ENCODE assay signal across 1 cellular context in genomic region chr19:17268754-17269153, GRCh38.
TF ChIP-seq lines count a peak whose summit lies in the region.

No MANE protein-coding gene starts in this region.

TF ChIP-seq in HepG2, 621 proteins besides CTCF, POLR2A, EP300 and RAD21:
- TF ChIP-seq NCOA2 (CRISPR knock-in tag; IDR thresholded peaks at IDR 0.05): no peak
- TF ChIP-seq ZNF550 (CRISPR knock-in tag; IDR thresholded peaks at IDR 0.05; ENCODE audit: borderline replicate concordance): no peak
- TF ChIP-seq ZHX1 (CRISPR knock-in tag; IDR thresholded peaks at IDR 0.05; ENCODE audit: low read depth): no peak
- TF ChIP-seq ZNF138 (CRISPR knock-in tag; IDR thresholded peaks at IDR 0.05; ENCODE audit: low read depth): no peak
- no peak for TF ChIP-seq ZNF672 (CRISPR knock-in tag; IDR thresholded peaks at IDR 0.05)
- no peak for TF ChIP-seq ATF5 (CRISPR knock-in tag; IDR thresholded peaks at IDR 0.05; ENCODE audit: low read depth)
- TF ChIP-seq SMAD1 (CRISPR knock-in tag; IDR thresholded peaks at IDR 0.05; ENCODE audit: borderline replicate concordance, low read depth): no peak
- TF ChIP-seq GATAD2A (CRISPR knock-in tag; IDR thresholded peaks at IDR 0.05): no peak
- TF ChIP-seq KAT2B (IDR thresholded peaks at IDR 0.05; ENCODE audit: borderline replicate concordance, low read depth, low read length): no peak
- no peak for TF ChIP-seq TP53 (CRISPR knock-in tag; conservative IDR thresholded peaks at IDR 0.05)
- no peak for TF ChIP-seq ERF (CRISPR knock-in tag; IDR thresholded peaks at IDR 0.05)
- TF ChIP-seq ZNF260 (CRISPR knock-in tag; IDR thresholded peaks at IDR 0.05; ENCODE audit: borderline replicate concordance, low read depth): no peak
- TF ChIP-seq RERE (CRISPR knock-in tag; IDR thresholded peaks at IDR 0.05; ENCODE audit: low read depth): no peak
- TF ChIP-seq SKI (IDR thresholded peaks at IDR 0.05; ENCODE audit: partially characterized antibody): no peak
